Comparison of ENCODE assay signal across 11 cellular contexts in the genomic region with DNA sequence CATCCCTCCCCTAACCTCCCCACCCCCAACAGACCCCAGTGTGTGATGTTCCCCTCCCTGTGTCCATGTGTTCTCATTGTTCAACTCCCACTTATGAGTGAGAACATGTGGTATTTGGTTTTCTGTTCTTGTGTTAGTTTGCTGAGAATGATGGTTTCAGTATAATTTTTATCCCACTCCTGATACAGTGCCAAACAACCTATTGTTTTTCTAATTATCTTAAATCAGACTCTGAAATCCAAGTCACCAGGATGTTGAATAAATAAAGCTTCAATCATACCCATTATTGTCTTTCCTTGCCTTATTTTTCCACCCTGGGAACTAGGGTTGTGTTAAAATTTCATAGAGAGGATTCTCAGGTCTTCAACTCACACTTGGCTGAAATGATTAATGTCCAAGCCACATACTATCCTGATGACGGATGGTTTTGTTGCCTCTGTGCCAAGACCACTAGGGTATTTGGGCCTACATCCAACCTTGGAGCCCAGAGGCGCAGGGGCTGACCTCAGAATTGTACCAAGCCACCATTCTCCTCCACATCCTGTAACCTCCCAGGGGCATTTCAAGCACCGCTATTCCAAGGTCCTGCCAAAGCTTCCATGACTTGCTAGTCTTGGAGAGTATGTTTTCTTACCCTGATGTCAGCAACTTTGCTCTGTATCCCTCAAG.
DNase-seq lines count a peak whose midpoint lies in the region; ATAC-seq, FAIRE-seq and TF ChIP-seq lines count a peak whose summit lies in the region.
"Had no signal": no experiment of that assay in that cellular context is flagged by ENCODE, and none has a peak within 500 bp of the region (broad histone marks: within the 10 kb centered on the region; RNA-seq: fewer than 3 reads in every experiment).

No MANE protein-coding gene starts in this region.

- in situ Hi-C loops in astrocyte of the spinal cord (cut with HindIII; ENCODE audit: low sequenced_read_pairs): no loop called here

- H3K27ac ChIP-seq in heart right ventricle: peak overlapping the region; percentile 8 to 75 (median 61)
- H3K27ac ChIP-seq: HL-60, SK-N-MC had no signal

- H3K4me3 ChIP-seq in astrocyte of the spinal cord (ENCODE audit: low read depth, low read length) (no peak overlapping the region), heart right ventricle (no peak overlapping the region), skeletal muscle satellite cell (ENCODE audit: low read length) (peak overlapping the region; percentile 9)
- H3K4me3 ChIP-seq: SK-N-MC, spleen had no signal

- 20 to 21% methylated on average over 3 of the region's 3 CpGs for WGBS in heart right ventricle, 2 donors

- no peak for TF ChIP-seq CTCF in astrocyte of the spinal cord (IDR thresholded peaks at IDR 0.05; ENCODE audit: low read depth, low read length)
- peak in 2 of 9 donors; percentile 12 to 15 for TF ChIP-seq CTCF in heart right ventricle (IDR thresholded peaks at IDR 0.05)

- H3K27me3 ChIP-seq in heart right ventricle: no peaks in the 10 kb centered on the region
- no peaks in the 10 kb centered on the region for H3K27me3 ChIP-seq in skeletal muscle satellite cell (ENCODE audit: control insufficient read depth, insufficient read depth, low read length)
- H3K27me3 ChIP-seq: spleen had no signal

- intact Hi-C loops in heart right ventricle (cut with DNase I): no loop called here

- H3K9me3 ChIP-seq in heart right ventricle (no peaks in the 10 kb centered on the region), skeletal muscle satellite cell (replicated peaks; ENCODE audit: low read length) (no peaks in the 10 kb centered on the region)
- H3K9me3 ChIP-seq: spleen had no signal

- DNase-seq in H54 (ENCODE audit: insufficient read length, low spot score): no peak
- DNase-seq in astrocyte of the spinal cord (ENCODE audit: low read depth, low spot score): peak; percentile 67
- DNase-seq in heart right ventricle: peak; percentile 41 to 79
- no peak for DNase-seq in stimulated activated CD4-positive, alpha-beta T cell treated with anti-CD3 and anti-CD28 coated beads, Interleukin-4, amount 100 ng/mL, for 1 hour
- DNase-seq in activated CD4-positive, alpha-beta T cell treated with anti-CD3 and anti-CD28 coated beads for 4 hours: no peak
- DNase-seq: cortex of kidney, spleen had no signal

- peak overlapping the region; percentile 71 for H3K4me2 ChIP-seq in skeletal muscle satellite cell (ENCODE audit: low read length)

- peak overlapping the region; percentile 48 for H3K9ac ChIP-seq in skeletal muscle satellite cell (ENCODE audit: low read depth, low read length)

- peak; percentile 96 for FAIRE-seq in H54 (lab: Jason Lieb, UNC)

- no peak for TF ChIP-seq POLR2A in H54 (IDR thresholded peaks at IDR 0.05; ENCODE audit: low read depth, low read length)

- H3K36me3 ChIP-seq in heart right ventricle (no peaks in the 10 kb centered on the region), skeletal muscle satellite cell (ENCODE audit: insufficient read depth, low read length) (no peaks in the 10 kb centered on the region)
- H3K36me3 ChIP-seq: spleen had no signal

- ATAC-seq in heart right ventricle: peak; percentile 93 to 98 (median 94)
- no peak for ATAC-seq in HG03196 (IDR thresholded peaks at IDR 0.05; ENCODE audit: unreplicated experiment)

- peaks cover 4 to 54% (median 17%) of the 10 kb centered on the region in 9 donors for H3K4me1 ChIP-seq in heart right ventricle
- peaks cover 22% of the 10 kb centered on the region for H3K4me1 ChIP-seq in skeletal muscle satellite cell (ENCODE audit: control insufficient read depth, insufficient read depth, low read length)

Comparison
In these comparisons a context has a peak if more than half of its experiments do, and no peak if none do; other contexts are left out.
1. DNase-seq: peak in astrocyte of the spinal cord (single experiment) and heart right ventricle (2 of 2); none in H54 (single experiment), stimulated activated CD4-positive, alpha-beta T cell treated with anti-CD3 and anti-CD28 coated beads, Interleukin-4, amount 100 ng/mL, for 1 hour (single experiment) and activated CD4-positive, alpha-beta T cell treated with anti-CD3 and anti-CD28 coated beads for 4 hours (0 of 2).